In genomic region chr7:6160191-6160623, GRCh38 we compare ENCODE assay signal across 8 cellular contexts. TPM values are rescaled to one million over a fixed set of nuclear protein-coding genes. Genes with fewer than 3 reads are reported as not detected.
DNase-seq lines count a peak whose midpoint lies in the region; ATAC-seq and TF ChIP-seq lines count a peak whose summit lies in the region.

No MANE protein-coding gene starts in this region.

- peak; percentile 95 for TF ChIP-seq CTCF in AG09309 (IDR thresholded peaks at IDR 0.05; ENCODE audit: control insufficient read depth, insufficient read depth, low read depth, low read length, missing control alignments)

- ATAC-seq in GM18520 (IDR thresholded peaks at IDR 0.05; ENCODE audit: unreplicated experiment) = no peak

- H3K27me3 ChIP-seq in skeletal muscle satellite cell (ENCODE audit: control insufficient read depth, insufficient read depth, low read length) = no peaks in the 10 kb centered on the region

- H3K4me1 ChIP-seq in skeletal muscle satellite cell (ENCODE audit: control insufficient read depth, insufficient read depth, low read length) = peaks cover 6% of the 10 kb centered on the region

- H3K9ac ChIP-seq in skeletal muscle satellite cell (ENCODE audit: low read depth, low read length) = peak overlapping the region; percentile 12

- no peaks in the 10 kb centered on the region for H3K9me3 ChIP-seq in skeletal muscle satellite cell (replicated peaks; ENCODE audit: low read length)

- H3K4me2 ChIP-seq in skeletal muscle satellite cell (ENCODE audit: low read length) = no peak overlapping the region

- peak; percentile 34 for DNase-seq in AG09309 (ENCODE audit: low read depth)
- peak; percentile 52 for DNase-seq in HPDE6-E6E7 (ENCODE audit: extremely low spot score)
- DNase-seq in astrocyte of the hippocampus (ENCODE audit: low read depth, low spot score) = peak; percentile 87
- DNase-seq in hypothalamus (lab: John Stamatoyannopoulos, UW) = peak in 26 of 51 donors; percentile 9 to 65 (median 33)
- no peak for DNase-seq in DMS153 (lab: John Stamatoyannopoulos, UW)
- no peak for DNase-seq in activated CD4-positive, alpha-beta T cell treated with anti-CD3 and anti-CD28 coated beads, Interleukin-2, amount 50 U/mL, for 48 hours

- H3K4me3 ChIP-seq in AG09309 (ENCODE audit: control insufficient read depth, low read depth, low read length) (no peak overlapping the region), skeletal muscle satellite cell (ENCODE audit: low read length) (no peak overlapping the region)

- H3K36me3 ChIP-seq in skeletal muscle satellite cell (ENCODE audit: insufficient read depth, low read length) = peaks cover 68% of the 10 kb centered on the region

RNA-seq across cellular contexts. Expression of gene USP42, which starts 55.5 kb away (rescaled TPM):
- total RNA-seq in skeletal muscle satellite cell (2012; rRNA removed) = 5.5 and 6.3 TPM in 2 replicates

Comparison
In these comparisons a context has a peak if more than half of its experiments do, and no peak if none do; other contexts are left out.
1. DNase-seq: peak in AG09309 (single experiment), HPDE6-E6E7 (single experiment), astrocyte of the hippocampus (single experiment) and hypothalamus (26 of 51); none in DMS153 (single experiment) and activated CD4-positive, alpha-beta T cell treated with anti-CD3 and anti-CD28 coated beads, Interleukin-2, amount 50 U/mL, for 48 hours (0 of 2).